Comparison of ENCODE assay signal across 9 cellular contexts in the genomic region with DNA sequence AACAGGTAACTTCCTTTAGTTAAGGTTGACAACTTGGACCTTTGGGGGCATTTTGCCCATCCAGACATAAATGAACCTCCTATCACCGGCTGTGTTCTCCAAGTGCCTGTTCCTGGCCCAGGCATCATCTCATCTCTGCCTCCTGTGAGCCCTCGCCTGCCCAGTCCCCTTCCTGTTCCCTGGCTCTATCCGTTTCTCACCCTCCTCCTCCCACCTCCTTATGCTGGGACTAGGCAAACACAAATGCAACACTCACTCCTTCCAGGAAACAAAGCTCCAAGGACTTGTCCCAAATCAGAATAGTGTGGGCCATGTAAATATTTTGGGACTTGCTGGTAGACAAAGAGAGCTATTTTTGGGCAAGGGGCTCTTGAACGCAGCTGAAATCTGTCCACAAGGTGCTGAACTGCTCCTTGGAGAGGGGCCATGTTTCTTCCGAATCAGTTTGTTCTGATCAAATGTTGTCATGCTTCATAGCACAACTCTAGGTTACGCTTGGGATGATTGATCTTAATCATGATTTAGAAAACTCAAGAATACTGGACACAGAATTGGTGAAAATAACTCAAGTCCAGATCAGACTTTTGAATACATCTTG. TPM values are rescaled to one million over a fixed set of nuclear protein-coding genes. Genes with fewer than 3 reads are reported as not detected.
A peak's percentile ranks its signal among the peaks of the same experiment; 100 is the strongest.
DNase-seq lines count a peak whose midpoint lies in the region; ATAC-seq and TF ChIP-seq lines count a peak whose summit lies in the region.
"Had no signal": no experiment of that assay in that cellular context is flagged by ENCODE, and none has a peak within 500 bp of the region (broad histone marks: within the 10 kb centered on the region; RNA-seq: fewer than 3 reads in every experiment).

No MANE protein-coding gene starts in this region.

- H3K36me3 Mint-ChIP-seq in activated naive CD4-positive, alpha-beta T cell treated with anti-CD3 and anti-CD28 coated beads for 36 hours (ENCODE audit: low read depth) = peaks cover 38% of the 10 kb centered on the region
- peaks cover 13 to 46% (median 18%) of the 10 kb centered on the region in 5 donors for H3K36me3 Mint-ChIP-seq in naive thymus-derived CD4-positive, alpha-beta T cell

- no peak for DNase-seq in activated naive CD4-positive, alpha-beta T cell treated with anti-CD3 and anti-CD28 coated beads for 36 hours
- DNase-seq in activated naive CD4-positive, alpha-beta T cell treated with anti-CD3 and anti-CD28 coated beads, Interleukin-2, amount 50 U/mL, for 16 hours = no peak
- DNase-seq in coronary artery (ENCODE audit: low spot score) (no peak), ureter (ENCODE audit: low spot score) (peak; percentile 39), NCI-H446 treated with DMSO at 0.1 percent for 48 hours (lab: John Stamatoyannopoulos, UW) (no peak)
- no peak for DNase-seq in naive thymus-derived CD4-positive, alpha-beta T cell
- DNase-seq: NCI-H2081 had no signal

- H3K27ac ChIP-seq in coronary artery = peak overlapping the region; percentile 41 to 66
- peak overlapping the region; percentile 70 for H3K27ac ChIP-seq in naive thymus-derived CD4-positive, alpha-beta T cell (ENCODE audit: low read depth, low read length)

- no peaks in the 10 kb centered on the region for H3K27me3 Mint-ChIP-seq in activated naive CD4-positive, alpha-beta T cell treated with anti-CD3 and anti-CD28 coated beads for 36 hours (ENCODE audit: low read depth)
- no peaks in the 10 kb centered on the region for H3K27me3 Mint-ChIP-seq in naive thymus-derived CD4-positive, alpha-beta T cell

- POLR2A ChIA-PET in naive thymus-derived CD4-positive, alpha-beta T cell (lab: Charles Lee) = interaction anchor here (0.6 to 7.5 kb wide), 11 partner anchors 9 to 132 kb away, joined by 3 to 68 read pairs (median 6); a partner anchor contains a TSS

- peak overlapping the region; percentile 60 for H3K27ac Mint-ChIP-seq in activated naive CD4-positive, alpha-beta T cell treated with anti-CD3 and anti-CD28 coated beads for 36 hours
- H3K27ac Mint-ChIP-seq in naive thymus-derived CD4-positive, alpha-beta T cell = peak overlapping the region; percentile 85 to 99 (median 97)

- ATAC-seq in naive thymus-derived CD4-positive, alpha-beta T cell = no peak
- no peak for ATAC-seq in GM21737 (IDR thresholded peaks at IDR 0.05; ENCODE audit: unreplicated experiment)
- no peak for ATAC-seq in HG03571 (IDR thresholded peaks at IDR 0.05; ENCODE audit: unreplicated experiment)

- intact Hi-C loops in activated naive CD4-positive, alpha-beta T cell treated with anti-CD3 and anti-CD28 coated beads for 36 hours (cut with micrococcal nuclease) = loop anchor here (10.0 kb wide), 2 partner anchors 613 to 1893 kb away; a partner anchor contains a TSS
- intact Hi-C loops in naive thymus-derived CD4-positive, alpha-beta T cell (cut with micrococcal nuclease) = loop anchor here (2.0 to 10.0 kb wide), 3 partner anchors 53 to 615 kb away; no protein-coding TSS in a partner anchor

- H3K4me1 Mint-ChIP-seq in activated naive CD4-positive, alpha-beta T cell treated with anti-CD3 and anti-CD28 coated beads for 36 hours (ENCODE audit: low read depth) = peaks cover 90% of the 10 kb centered on the region
- peaks cover 76 to 99% (median 97%) of the 10 kb centered on the region in 7 donors for H3K4me1 Mint-ChIP-seq in naive thymus-derived CD4-positive, alpha-beta T cell

- no peaks in the 10 kb centered on the region for H3K27me3 ChIP-seq in naive thymus-derived CD4-positive, alpha-beta T cell (ENCODE audit: control insufficient read depth in 2 of 2, insufficient read depth in 2 of 2, low read length in 2 of 2)

- H3K4me1 ChIP-seq in naive thymus-derived CD4-positive, alpha-beta T cell (ENCODE audit: control insufficient read depth in 2 of 2, insufficient read depth in 2 of 2, low read length in 2 of 2) = peaks cover 69 to 76% of the 10 kb centered on the region in 2 donors

- H3K4me3 ChIP-seq in coronary artery = no peak overlapping the region
- H3K4me3 ChIP-seq in naive thymus-derived CD4-positive, alpha-beta T cell (ENCODE audit: low read length) = peak overlapping the region; percentile 15

- no peak overlapping the region for H3K4me3 Mint-ChIP-seq in activated naive CD4-positive, alpha-beta T cell treated with anti-CD3 and anti-CD28 coated beads for 36 hours
- peak overlapping the region; percentile 62 to 92 (median 76) for H3K4me3 Mint-ChIP-seq in naive thymus-derived CD4-positive, alpha-beta T cell

- CTCF ChIA-PET in activated naive CD4-positive, alpha-beta T cell treated with anti-CD3 and anti-CD28 coated beads for 36 hours (lab: Charles Lee) = interaction anchor here (0.6 to 2.5 kb wide), 5 partner anchors 14 to 107 kb away, joined by 3 to 13 read pairs (median 6); no protein-coding TSS in a partner anchor
- CTCF ChIA-PET in naive thymus-derived CD4-positive, alpha-beta T cell (lab: Charles Lee) = interaction anchor here (0.9 to 2.6 kb wide), 4 partner anchors 9 to 24 kb away, joined by 4 to 16 read pairs (median 4); no protein-coding TSS in a partner anchor

- peaks cover 0 to 14% (median 0%) of the 10 kb centered on the region in 3 experiments for H3K36me3 ChIP-seq in naive thymus-derived CD4-positive, alpha-beta T cell (ENCODE audit: control insufficient read depth in 2 of 3, insufficient read depth in 3 of 3, low read length in 3 of 3)

- no peak for TF ChIP-seq CTCF in coronary artery (IDR thresholded peaks at IDR 0.05)

- no peaks in the 10 kb centered on the region for H3K9me3 ChIP-seq in naive thymus-derived CD4-positive, alpha-beta T cell (ENCODE audit: control insufficient read depth in 2 of 3, low read length in 3 of 3)

- H3K9me3 Mint-ChIP-seq in activated naive CD4-positive, alpha-beta T cell treated with anti-CD3 and anti-CD28 coated beads for 36 hours = peaks cover 4% of the 10 kb centered on the region
- peaks cover 0 to 6% (median 0%) of the 10 kb centered on the region in 11 donors for H3K9me3 Mint-ChIP-seq in naive thymus-derived CD4-positive, alpha-beta T cell

RNA-seq across cellular contexts. Expression of a gene that starts 25.3 kb away (rescaled TPM):
- total RNA-seq in activated naive CD4-positive, alpha-beta T cell treated with anti-CD3 and anti-CD28 coated beads for 36 hours = 10 to 100 TPM; 35.9 to 36.6 TPM
- total RNA-seq in naive thymus-derived CD4-positive, alpha-beta T cell = 100 to 1,000 TPM in 3 of 5 experiments, 10 to 100 TPM in 2; 88.3 to 152 (median 116) TPM
- 100 to 1,000 TPM in 1 of 2 donors, 10 to 100 TPM in 1; 96.4 to 107 TPM for polyA plus RNA-seq in naive thymus-derived CD4-positive, alpha-beta T cell
- total RNA-seq in ureter = 78.7 TPM
